ENCODE assay signal across 8 cellular contexts in the genomic region with DNA sequence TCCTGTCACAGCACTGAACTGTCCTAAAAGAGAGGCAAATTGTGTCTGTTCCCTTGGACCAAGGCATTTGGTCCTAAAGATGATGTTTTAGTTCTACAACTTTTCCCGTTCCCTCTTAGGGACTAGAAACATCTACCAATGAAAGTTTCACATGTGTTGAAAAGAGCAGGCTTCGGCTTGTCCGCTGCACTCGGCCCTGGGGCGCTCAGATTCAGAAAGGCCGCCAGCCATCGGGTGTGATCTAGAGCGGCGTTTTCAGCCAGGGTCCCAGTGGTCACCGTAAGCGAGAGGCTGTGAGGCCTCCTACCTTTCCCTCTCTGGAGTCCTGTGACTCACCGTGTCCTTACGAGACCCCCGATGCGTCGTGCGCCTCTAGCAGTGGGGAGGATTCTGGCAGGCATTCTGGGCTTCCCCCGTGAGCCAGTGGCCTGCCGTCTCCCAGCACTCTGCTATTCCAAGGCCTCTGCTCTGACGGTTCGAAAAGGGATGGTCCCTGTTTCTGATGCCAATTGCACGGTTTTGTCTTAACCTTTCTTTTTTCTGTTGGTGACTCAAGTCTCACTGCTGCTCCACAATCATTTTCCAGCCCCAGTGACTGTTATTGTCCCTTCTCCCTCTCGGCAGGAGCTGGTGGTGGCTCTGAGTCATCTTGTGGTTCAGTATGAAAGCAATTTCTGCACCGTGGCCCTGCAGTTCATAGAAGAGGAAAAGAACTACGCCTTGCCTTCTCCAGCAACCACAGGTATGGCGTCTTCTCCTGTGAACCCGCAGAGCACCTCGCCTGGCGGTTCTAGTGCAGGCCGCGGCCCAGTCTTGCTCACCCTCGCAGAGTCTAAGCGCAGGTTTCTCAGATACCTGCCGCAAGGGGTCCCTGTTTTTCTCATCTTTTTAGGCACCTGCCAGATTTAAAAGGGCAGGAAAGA.
A peak's percentile ranks its signal among the peaks of the same experiment; 100 is the strongest.
DNase-seq lines count a peak whose midpoint lies in the region; ATAC-seq and TF ChIP-seq lines count a peak whose summit lies in the region.

No MANE protein-coding gene starts in this region.

- ATAC-seq in HG03060 (IDR thresholded peaks at IDR 0.05; ENCODE audit: low read depth, unreplicated experiment), result peak; percentile 30
- ATAC-seq in left ventricle myocardium superior, result peak; percentile 36

- peak; percentile 97 for DNase-seq in SIG-M5 treated with dmso at 0.1 percent for 504 hours (lab: John Stamatoyannopoulos, UW; ENCODE audit: unreplicated experiment)
- DNase-seq in activated gamma-delta T cell (lab: John Stamatoyannopoulos, UW), result peak; percentile 41
- DNase-seq in left ventricle myocardium superior, result peak; percentile 38
- peak; percentile 33 to 69 for DNase-seq in stimulated activated CD4-positive, alpha-beta T cell treated with anti-CD3 and anti-CD28 coated beads, Interleukin-1b, Interleukin-23, amount 100 ng/mL, for 1 hour (ENCODE audit: low read depth in 2 of 2)
- no peak for DNase-seq in NCI-H1048 (lab: John Stamatoyannopoulos, UW)
- DNase-seq in NCI-H748 (lab: John Stamatoyannopoulos, UW; ENCODE audit: unreplicated experiment), result no peak

- intact Hi-C loops in left ventricle myocardium superior (cut with micrococcal nuclease), result no loop called here

- TF ChIP-seq CTCF in GM12874 (IDR thresholded peaks at IDR 0.05; ENCODE audit: insufficient read depth, low read depth, low read length), result peak; percentile 30; the same call in 1 of the 2 replicates

Comparison
In these comparisons a context has a peak if more than half of its experiments do, and no peak if none do; other contexts are left out.
1. DNase-seq: peak in SIG-M5 treated with dmso at 0.1 percent for 504 hours (single experiment), activated gamma-delta T cell (single experiment), left ventricle myocardium superior (single experiment) and stimulated activated CD4-positive, alpha-beta T cell treated with anti-CD3 and anti-CD28 coated beads, Interleukin-1b, Interleukin-23, amount 100 ng/mL, for 1 hour (2 of 2); none in NCI-H1048 (single experiment) and NCI-H748 (single experiment).